8 cellular contexts compared by ENCODE assay signal in the genomic region with DNA sequence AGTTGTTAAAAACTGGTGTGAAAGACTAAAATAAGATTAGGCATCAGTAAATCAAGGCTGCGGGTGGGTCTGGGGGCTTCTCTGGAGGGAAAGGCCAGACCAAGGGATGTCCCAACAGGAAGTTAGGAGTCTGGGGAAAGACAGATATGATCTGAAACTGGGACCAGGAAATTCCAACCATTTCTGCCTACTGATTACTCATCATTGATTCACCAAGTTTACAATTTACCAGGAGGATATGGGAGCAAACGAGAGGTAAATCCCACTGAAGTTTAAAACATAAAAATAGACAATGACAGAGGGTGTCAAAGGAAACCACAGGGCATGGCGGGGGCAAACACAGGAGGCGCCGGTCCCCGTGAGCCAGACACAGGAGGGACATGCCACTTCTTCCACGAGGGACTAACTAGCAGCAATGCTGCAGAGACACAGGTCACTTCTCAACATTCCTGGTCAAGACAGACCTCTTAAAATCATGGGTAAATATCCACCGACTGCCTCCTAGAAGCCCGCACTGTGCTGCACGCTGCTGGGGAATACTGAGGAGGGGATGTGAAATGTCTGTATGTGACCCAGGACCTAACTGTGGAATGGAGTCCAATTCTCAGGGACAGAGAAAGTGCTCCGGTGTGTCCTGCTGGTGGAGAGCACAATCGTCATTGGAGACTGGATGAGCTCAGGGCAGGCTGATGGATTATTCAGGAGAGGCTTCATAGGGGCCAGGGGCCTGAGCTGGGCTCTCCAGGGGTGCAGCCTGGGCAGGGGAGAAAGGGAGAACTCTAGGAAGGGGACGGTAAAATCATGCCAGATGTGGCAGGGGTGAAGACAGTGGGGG.
DNase-seq lines count a peak whose midpoint lies in the region; ATAC-seq and TF ChIP-seq lines count a peak whose summit lies in the region.

No MANE protein-coding gene starts in this region.

- H3K27me3 Mint-ChIP-seq in brain, result peaks cover 3% of the 10 kb centered on the region
- peaks cover 7% of the 10 kb centered on the region for H3K27me3 Mint-ChIP-seq in nephron progenitor cell (ENCODE audit: low read depth, poor library complexity)

- H3K36me3 Mint-ChIP-seq in brain, result no peaks in the 10 kb centered on the region
- H3K36me3 Mint-ChIP-seq in nephron progenitor cell (ENCODE audit: low read depth), result no peaks in the 10 kb centered on the region

- peaks cover 38% of the 10 kb centered on the region for H3K4me1 Mint-ChIP-seq in brain
- peaks cover 59% of the 10 kb centered on the region for H3K4me1 Mint-ChIP-seq in nephron progenitor cell

- in situ Hi-C loops in ACHN (cut with HindIII; ENCODE audit: low pct_ligation_motif_present, low pct_unique_long_range_greater_than_20kb, low sequenced_read_pairs), result no loop called here

- H3K9me3 Mint-ChIP-seq in brain (peaks cover 0 to 2% (median 0%) of the 10 kb centered on the region in 5 experiments), nephron progenitor cell (no peaks in the 10 kb centered on the region)

- H3K4me3 Mint-ChIP-seq in brain (no peak overlapping the region), nephron progenitor cell (no peak overlapping the region)

- DNase-seq in ACHN (peak; percentile 97), HT-29 (ENCODE audit: low spot score) (peak; percentile 64), lung microvascular endothelial cell (ENCODE audit: low read depth in 2 of 2) (peak; percentile 90), nephron progenitor cell (no peak)

- ATAC-seq in HG03045 (IDR thresholded peaks at IDR 0.05; ENCODE audit: unreplicated experiment), result no peak
- no peak for ATAC-seq in GM19035 (IDR thresholded peaks at IDR 0.05; ENCODE audit: unreplicated experiment)
- ATAC-seq in GM18858 (IDR thresholded peaks at IDR 0.05; ENCODE audit: unreplicated experiment), result no peak

- H3K27ac Mint-ChIP-seq in brain (peak overlapping the region in 3 of 5 experiments; percentile 23 to 72 (median 28)), nephron progenitor cell (no peak overlapping the region)

- TF ChIP-seq CTCF in brain (conservative IDR thresholded peaks at IDR 0.05) (no peak), nephron progenitor cell (IDR thresholded peaks at IDR 0.05) (no peak)
